ENCODE assay signal across 25 cellular contexts in the genomic region with DNA sequence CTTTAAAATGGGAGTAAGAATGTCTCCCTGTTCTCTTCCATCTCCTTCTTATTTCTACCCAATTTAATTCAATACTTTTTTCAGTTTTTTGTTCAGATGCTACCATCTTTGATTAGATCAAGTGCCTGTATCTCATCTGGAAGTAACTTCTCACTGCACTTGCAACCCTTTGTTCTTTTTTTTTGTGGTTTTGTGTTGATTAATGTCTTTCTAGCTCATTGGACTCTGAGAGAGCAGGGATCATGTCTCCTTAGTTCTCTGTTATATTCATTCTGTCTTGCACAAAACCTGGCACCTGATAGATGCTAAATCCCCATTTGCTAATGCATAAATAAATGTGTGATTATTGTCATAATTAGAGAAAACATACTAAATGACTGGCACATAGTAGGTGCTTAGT. TPM values are rescaled to one million over a fixed set of nuclear protein-coding genes. Genes with fewer than 3 reads are reported as not detected.
A peak's percentile ranks its signal among the peaks of the same experiment; 100 is the strongest.
DNase-seq lines count a peak whose midpoint lies in the region; ATAC-seq and TF ChIP-seq lines count a peak whose summit lies in the region.
"Had no signal": no experiment of that assay in that cellular context is flagged by ENCODE, and none has a peak within 500 bp of the region (broad histone marks: within the 10 kb centered on the region; RNA-seq: fewer than 3 reads in every experiment).

No MANE protein-coding gene starts in this region.

- peaks cover 15% of the 10 kb centered on the region for H3K36me3 Mint-ChIP-seq in HFFc6 (ENCODE audit: low read depth)
- H3K36me3 Mint-ChIP-seq: CD14-positive monocyte, IgD-negative memory B cell had no signal

- no peaks in the 10 kb centered on the region for H3K9me3 ChIP-seq in SJSA1 (replicated peaks)
- H3K9me3 ChIP-seq in tibial artery = no peaks in the 10 kb centered on the region
- H3K9me3 ChIP-seq: transverse colon had no signal

- H3K27ac ChIP-seq in SJSA1 (peak overlapping the region; percentile 99), tibial artery (peak overlapping the region; percentile 84 to 85)
- H3K27ac ChIP-seq: transverse colon had no signal

- H3K4me1 ChIP-seq in SJSA1 (replicated peaks) (peaks cover 65% of the 10 kb centered on the region), tibial artery (peaks cover 0 to 58% (median 16%) of the 10 kb centered on the region in 4 donors)

- no peaks in the 10 kb centered on the region; the same call in 1 of the 2 replicates for H3K27me3 Mint-ChIP-seq in HFFc6 (ENCODE audit: insufficient read depth)
- H3K27me3 Mint-ChIP-seq: progenitor cell of endocrine pancreas had no signal

- H3K4me3 ChIP-seq in SJSA1 (no peak overlapping the region), fibroblast of mammary gland (ENCODE audit: control insufficient read depth, low read depth, low read length) (no peak overlapping the region), tibial artery (peak overlapping the region in 1 of 2 donors; percentile 67)
- H3K4me3 ChIP-seq: transverse colon had no signal

- H3K27me3 ChIP-seq in SJSA1 (replicated peaks) = no peaks in the 10 kb centered on the region
- H3K27me3 ChIP-seq in tibial artery = no peaks in the 10 kb centered on the region

- intact Hi-C loops in tibial artery (cut with DNase I; ENCODE audit: low total_unique reads) = loop anchor here (10.0 kb wide), 1 partner anchor 147 kb away; no protein-coding TSS in a partner anchor

- peak overlapping the region; percentile 79 for H3K27ac Mint-ChIP-seq in HFFc6
- H3K27ac Mint-ChIP-seq: CD14-positive monocyte, IgD-negative memory B cell had no signal

- H3K4me1 Mint-ChIP-seq in HFFc6 (ENCODE audit: low read depth) = peaks cover 61% of the 10 kb centered on the region
- H3K4me1 Mint-ChIP-seq: CD14-positive monocyte had no signal

- H3K9me3 Mint-ChIP-seq in HFFc6 = no peaks in the 10 kb centered on the region

- no peak for TF ChIP-seq CTCF in HFFc6 (IDR thresholded peaks at IDR 0.05)
- TF ChIP-seq CTCF in fibroblast of mammary gland (conservative IDR thresholded peaks at IDR 0.05; ENCODE audit: control insufficient read depth, insufficient read depth, low read depth, low read length) = no peak
- TF ChIP-seq CTCF in tibial artery (IDR thresholded peaks at IDR 0.05) = no peak

- no peaks in the 10 kb centered on the region for H3K36me3 ChIP-seq in SJSA1
- H3K36me3 ChIP-seq in tibial artery = no peaks in the 10 kb centered on the region
- H3K36me3 ChIP-seq: transverse colon had no signal

- no peak for DNase-seq in HFFc6
- no peak for DNase-seq in SJSA1 (ENCODE audit: low read depth in 1 of 2, low spot score in 2 of 2)
- DNase-seq in fibroblast of mammary gland (ENCODE audit: low read depth) = peak; percentile 56
- DNase-seq in tibial artery = no peak
- DNase-seq in activated CD4-positive, CD25-positive, alpha-beta regulatory T cell (lab: John Stamatoyannopoulos, UW) = no peak
- no peak for DNase-seq in dermis blood vessel endothelial cell
- DNase-seq: activated CD4-positive, alpha-beta T cell treated with anti-CD3 and anti-CD28 coated beads, Interleukin-2, amount 50 U/mL, for 4 hours; activated naive CD4-positive, alpha-beta T cell; activated T-cell treated with anti-CD3 and anti-CD28 coated beads, Interleukin-2, amount 50 U/mL, for 48 hours; DND-41; effector CD8-positive, alpha-beta T cell; glutamatergic neuron; mesendoderm; NCI-H1048; NCI-H187; NCI-H82; RPMI8226; stimulated activated CD4-positive, alpha-beta T cell treated with anti-CD3 and anti-CD28 coated beads, Interleukin-4, amount 100 ng/mL, for 24 hours; transverse colon had no signal

- no peak for ATAC-seq in GM21526 (IDR thresholded peaks at IDR 0.05; ENCODE audit: low FRiP score, unreplicated experiment)
- ATAC-seq: left lobe of liver had no signal

- peak overlapping the region; percentile 97 for H3K4me3 Mint-ChIP-seq in HFFc6
- H3K4me3 Mint-ChIP-seq: CD14-positive monocyte, IgD-negative memory B cell had no signal

RNA-seq across cellular contexts. Expression of a gene that starts 0.8 kb away (rescaled TPM):
- total RNA-seq in HFFc6 (2021; fragmentation: NEBNext Ultra II Directional; extraction: Animal tissue kit (Norgen Biotek cat#: 25700)) = 100 to 1,000 TPM in 5 of 6 experiments, 10 to 100 TPM in 1; 92.4 to 114 (median 105) TPM
- total RNA-seq in SJSA1 (2014; rRNA removed; shearing (Covaris generic)) = 63.3 and 100 TPM in 2 replicates
- 7.9 and 16.3 TPM in 2 replicates for total RNA-seq in dermis blood vessel endothelial cell
- total RNA-seq: progenitor cell of endocrine pancreas; T-helper 1 cell treated with Interleukin-12 subunit alpha and Interleukin-12 subunit beta and Interleukin-4 antibody, amounts not matched to agents 30 ng/mL and 1 ng/mL, for 36 hours had no signal

RNA-seq across cellular contexts. Expression of a gene that starts 35.3 kb away (rescaled TPM):
- 1 to 10 TPM; 4.0 to 6.1 (median 5.0) TPM for total RNA-seq in HFFc6 (2021; fragmentation: NEBNext Ultra II Directional; extraction: Animal tissue kit (Norgen Biotek cat#: 25700))
- total RNA-seq in SJSA1 (2014; rRNA removed; shearing (Covaris generic)) = 0.22 and 1.2 TPM in 2 replicates
- total RNA-seq in dermis blood vessel endothelial cell = 12.9 TPM in 2 replicates
- total RNA-seq: T-helper 1 cell treated with Interleukin-12 subunit alpha and Interleukin-12 subunit beta and Interleukin-4 antibody, amounts not matched to agents 30 ng/mL and 1 ng/mL, for 36 hours had no signal
